In the genomic region with DNA sequence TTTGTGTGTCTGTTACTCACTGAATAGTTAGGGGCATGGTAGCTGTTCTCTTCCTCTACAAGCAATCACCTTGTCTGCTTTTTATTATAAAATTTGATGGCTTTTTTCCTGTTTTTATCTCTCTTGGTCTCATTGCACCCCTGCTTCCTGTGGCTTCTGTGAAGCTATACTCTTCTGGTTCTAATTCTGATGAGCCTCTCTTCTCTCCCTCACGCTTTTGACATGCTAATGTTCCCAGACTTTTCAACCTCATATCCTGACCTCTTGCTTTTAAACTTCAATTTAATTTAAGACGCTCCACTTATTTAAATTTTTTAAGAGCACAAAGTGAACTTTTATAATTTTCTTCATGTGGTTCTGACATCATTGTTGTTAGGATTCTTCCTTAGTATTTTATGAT, we compare ENCODE assay signal across 29 cellular contexts.
"Had no signal": no experiment of that assay in that cellular context is flagged by ENCODE, and none has a peak within 500 bp of the region (broad histone marks: within the 10 kb centered on the region; RNA-seq: fewer than 3 reads in every experiment).

No MANE protein-coding gene starts in this region.

- H3K27ac Mint-ChIP-seq: immature natural killer cell; natural killer cell treated with Interleukin-12 subunit alpha and Interleukin-12 subunit beta and Interleukin-15 and Interleukin-18, amount 100 ng/mL, for 72 hours; progenitor cell of endocrine pancreas; stimulated activated naive B cell treated with anti-CD40 and anti-IgM and Interleukin-4, amounts not matched to agents 10 μg/mL and 1 μg/mL and 100 μg/mL, for 72 hours had no signal

- H3K27me3 ChIP-seq: hepatocyte, left lung, ovary, right atrium auricular region, stomach, testis, thyroid gland, transverse colon, upper lobe of left lung, vagina had no signal

- H3K4me3 Mint-ChIP-seq: immature natural killer cell; naive thymus-derived CD4-positive, alpha-beta T cell; natural killer cell treated with Interleukin-12 subunit alpha and Interleukin-12 subunit beta and Interleukin-15 and Interleukin-18, amount 100 ng/mL, for 72 hours; stimulated activated naive B cell treated with anti-CD40 and anti-IgM and Interleukin-4, amounts not matched to agents 10 μg/mL and 1 μg/mL and 100 μg/mL, for 72 hours had no signal

- H3K4me1 Mint-ChIP-seq: immature natural killer cell; stimulated activated naive B cell treated with anti-CD40 and anti-IgM and Interleukin-4, amounts not matched to agents 10 μg/mL and 1 μg/mL and 100 μg/mL, for 72 hours had no signal

- H3K4me3 ChIP-seq: hepatocyte, left lung, lower lobe of right lung, mucosa of descending colon, ovary, right atrium auricular region, skin epidermis, stomach, testis, thyroid gland, transverse colon, upper lobe of left lung, vagina had no signal

- DNase-seq: immature natural killer cell; kidney; left colon; left lung; lower lobe of right lung; mammary epithelial cell; mesenchymal stem cell; midbrain; mucosa of descending colon; naive thymus-derived CD4-positive, alpha-beta T cell; ovary; stimulated activated CD4-positive, alpha-beta T cell treated with anti-CD3 and anti-CD28 coated beads, Interleukin-12 subunit alpha, Interleukin-12 subunit beta, amount 100 ng/mL, for 4 hours; stimulated activated CD4-positive, alpha-beta T cell treated with anti-CD3 and anti-CD28 coated beads, Interleukin-15, amount 100 ng/mL, for 24 hours; stimulated activated CD4-positive, alpha-beta T cell treated with anti-CD3 and anti-CD28 coated beads, Interleukin-2, amount 100 ng/mL, for 24 hours; stimulated activated CD4-positive, alpha-beta T cell treated with anti-CD3 and anti-CD28 coated beads, Interleukin-4, amount 100 ng/mL, for 1 hour; stimulated activated naive B cell treated with anti-CD40 and anti-IgM and Interleukin-4, amounts not matched to agents 10 μg/mL and 1 μg/mL and 100 μg/mL, for 72 hours; stimulated activated naive CD8-positive, alpha-beta T cell treated with anti-CD3 and anti-CD28 coated beads, Interleukin-15, Interleukin-2, amounts not matched to agents 100 U/mL and 50 U/mL, for 24 hours; stomach; testis; thyroid gland; transverse colon; upper lobe of left lung had no signal

- H3K9me3 ChIP-seq: left lung, lower lobe of right lung, mucosa of descending colon, ovary, stomach, testis, thyroid gland, transverse colon, upper lobe of left lung, vagina had no signal

- H3K36me3 Mint-ChIP-seq: immature natural killer cell; naive thymus-derived CD4-positive, alpha-beta T cell; natural killer cell treated with Interleukin-12 subunit alpha and Interleukin-12 subunit beta and Interleukin-15 and Interleukin-18, amount 100 ng/mL, for 72 hours; stimulated activated naive B cell treated with anti-CD40 and anti-IgM and Interleukin-4, amounts not matched to agents 10 μg/mL and 1 μg/mL and 100 μg/mL, for 72 hours had no signal

- H3K4me1 ChIP-seq: left lung, lower lobe of right lung, right atrium auricular region, stomach, testis, thyroid gland, transverse colon, upper lobe of left lung, vagina had no signal

- H3K27me3 Mint-ChIP-seq: natural killer cell treated with Interleukin-12 subunit alpha and Interleukin-12 subunit beta and Interleukin-15 and Interleukin-18, amount 100 ng/mL, for 72 hours; stimulated activated naive B cell treated with anti-CD40 and anti-IgM and Interleukin-4, amounts not matched to agents 10 μg/mL and 1 μg/mL and 100 μg/mL, for 72 hours had no signal

- ATAC-seq: left colon; left lung; lower lobe of right lung; mucosa of descending colon; naive thymus-derived CD4-positive, alpha-beta T cell; natural killer cell treated with Interleukin-12 subunit alpha and Interleukin-12 subunit beta and Interleukin-15 and Interleukin-18, amount 100 ng/mL, for 72 hours; sciatic nerve; stimulated activated naive B cell treated with anti-CD40 and anti-IgM and Interleukin-4, amounts not matched to agents 10 μg/mL and 1 μg/mL and 100 μg/mL, for 72 hours; stimulated activated naive CD8-positive, alpha-beta T cell treated with anti-CD3 and anti-CD28 coated beads, Interleukin-15, Interleukin-2, amounts not matched to agents 100 U/mL and 50 U/mL, for 24 hours had no signal

- H3K36me3 ChIP-seq: left lung, lower lobe of right lung, ovary, right atrium auricular region, stomach, thyroid gland, transverse colon, upper lobe of left lung, vagina had no signal

- H3K27ac ChIP-seq: hepatocyte, left lung, lower lobe of right lung, ovary, right atrium auricular region, skin epidermis, stomach, testis, thyroid gland, transverse colon, upper lobe of left lung, vagina had no signal
